In the genomic region with DNA sequence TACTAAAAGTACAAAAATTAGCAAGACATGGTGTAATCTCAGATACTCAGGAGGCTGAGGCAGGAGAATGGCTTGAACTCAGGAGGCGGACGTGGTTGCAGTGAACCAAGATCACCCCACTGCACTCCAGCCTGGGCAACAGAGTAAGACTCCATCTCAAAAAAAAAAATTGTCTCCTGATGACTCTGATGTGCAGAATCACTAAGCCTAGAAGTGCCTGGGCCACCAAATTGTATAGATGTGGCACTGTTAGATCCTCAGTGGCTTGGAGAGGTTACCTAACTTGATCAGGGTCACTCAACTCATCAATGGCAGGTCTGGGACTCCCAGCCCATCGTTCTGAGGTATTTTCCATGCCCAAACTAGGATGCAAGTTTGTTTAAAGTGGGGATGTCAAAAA, we compare ENCODE assay signal across 27 cellular contexts. TPM values are rescaled to one million over a fixed set of nuclear protein-coding genes. Genes with fewer than 3 reads are reported as not detected.
A peak's percentile ranks its signal among the peaks of the same experiment; 100 is the strongest.
DNase-seq lines count a peak whose midpoint lies in the region; ATAC-seq, FAIRE-seq and TF ChIP-seq lines count a peak whose summit lies in the region.
"Had no signal": no experiment of that assay in that cellular context is flagged by ENCODE, and none has a peak within 500 bp of the region (broad histone marks: within the 10 kb centered on the region; RNA-seq: fewer than 3 reads in every experiment).

No MANE protein-coding gene starts in this region.

- no peak overlapping the region for H2BK120ac ChIP-seq in H1 (replicated peaks; ENCODE audit: low read depth, low read length)

- H4K5ac ChIP-seq in H1 (ENCODE audit: insufficient read length, low read depth, low read length) = no peak overlapping the region

- H3K4me2 ChIP-seq in mammary epithelial cell (ENCODE audit: insufficient read depth, low read depth, low read length) (no peak overlapping the region), H1 (ENCODE audit: insufficient read depth in 1 of 2, low read depth in 2 of 2, low read length in 2 of 2) (no peak overlapping the region)
- H3K4me2 ChIP-seq: A549; BLaER1 treated with 17β-estradiol and CSF1 and Interleukin-3, amounts not matched to agents 10 nM and 100 nM had no signal

- H3K79me2 ChIP-seq in mammary epithelial cell (ENCODE audit: insufficient read depth, low read length) = no peaks in the 10 kb centered on the region
- no peaks in the 10 kb centered on the region for H3K79me2 ChIP-seq in H1 (ENCODE audit: control insufficient read depth in 1 of 2, insufficient read depth in 2 of 2, low read length in 2 of 2)

- intact Hi-C loops in mammary epithelial cell (cut with micrococcal nuclease) = no loop called here
- intact Hi-C loops in breast epithelium (cut with DNase I; ENCODE audit: low total_unique reads) = no loop called here
- intact Hi-C loops in upper lobe of right lung (cut with DNase I) = no loop called here

- FAIRE-seq in H1 (lab: Jason Lieb, UNC) = no peak
- FAIRE-seq: A549, GM12878, GM19239 had no signal

- CTCF ChIA-PET in mammary epithelial cell (lab: Charles Lee; ENCODE audit: low non-redundant PET) (interaction anchor here (0.5 kb wide), 1 partner anchor 31 kb away, joined by 4 read pairs; no protein-coding TSS in a partner anchor), H1 (lab: Charles Lee; ENCODE audit: partially characterized antibody) (interaction anchor here (0.9 to 30.1 kb wide), 2 partner anchors 21 to 87 kb away, joined by 5 to 653 read pairs; a partner anchor contains a TSS)

- no peaks in the 10 kb centered on the region for H3K36me3 ChIP-seq in mammary epithelial cell (ENCODE audit: insufficient read depth, low read length)
- no peaks in the 10 kb centered on the region for H3K36me3 ChIP-seq in breast epithelium
- H3K36me3 ChIP-seq in H1 (ENCODE audit: control insufficient read depth in 2 of 4, insufficient read depth in 4 of 4, low read length in 3 of 4) = no peaks in the 10 kb centered on the region; a peak in 2 of 8 replicates
- no peaks in the 10 kb centered on the region for H3K36me3 ChIP-seq in upper lobe of right lung
- H3K36me3 ChIP-seq: BLaER1 treated with 17β-estradiol and CSF1 and Interleukin-3, amounts not matched to agents 10 nM and 100 nM had no signal

- H3K4me3 ChIP-seq in mammary epithelial cell (replicated peaks in 1 of 3; ENCODE audit: insufficient read depth in 1 of 3, low read depth in 2 of 3, low read length in 3 of 3) = no peak overlapping the region
- H3K4me3 ChIP-seq in breast epithelium = no peak overlapping the region
- H3K4me3 ChIP-seq in H1 (ENCODE audit: extremely low read depth in 1 of 4, insufficient read depth in 2 of 4, low read depth in 3 of 4, low read length in 4 of 4) = no peak overlapping the region
- no peak overlapping the region for H3K4me3 ChIP-seq in upper lobe of right lung
- H3K4me3 ChIP-seq: A549; BLaER1 treated with 17β-estradiol and CSF1 and Interleukin-3, amounts not matched to agents 10 nM and 100 nM; GM12878 had no signal

- no peak for TF ChIP-seq EP300 in H1 (IDR thresholded peaks at IDR 0.05; ENCODE audit: borderline replicate concordance in 1 of 2, low read depth in 2 of 2, low read length in 2 of 2)

- no peak overlapping the region for H2BK12ac ChIP-seq in H1 (ENCODE audit: low read depth, low read length)

- TF ChIP-seq CTCF in mammary epithelial cell (conservative IDR thresholded peaks at IDR 0.05 in 1 of 2, IDR thresholded peaks at IDR 0.05 in 1 of 2; ENCODE audit: extremely low read depth in 1 of 2, insufficient read depth in 1 of 2, low read depth in 1 of 2, low read length in 2 of 2) (no peak), breast epithelium (IDR thresholded peaks at IDR 0.05) (no peak), H1 (IDR thresholded peaks at IDR 0.05; ENCODE audit: control extremely low read depth in 1 of 3, insufficient read depth in 1 of 3, low read depth in 1 of 3, low read length in 3 of 3) (no peak), upper lobe of right lung (IDR thresholded peaks at IDR 0.05) (no peak)

- H3K27me3 Mint-ChIP-seq in T-helper 17 cell = no peaks in the 10 kb centered on the region
- H3K27me3 Mint-ChIP-seq: CD4-positive, alpha-beta T cell had no signal

- H3K14ac ChIP-seq in H1 (ENCODE audit: insufficient read length) = no peak overlapping the region

- H3K27ac ChIP-seq in mammary epithelial cell (ENCODE audit: insufficient read depth, low read depth, low read length) = no peak overlapping the region
- H3K27ac ChIP-seq in breast epithelium = no peak overlapping the region
- H3K27ac ChIP-seq in H1 (ENCODE audit: low read depth, low read length) = no peak overlapping the region
- H3K27ac ChIP-seq in upper lobe of right lung = no peak overlapping the region
- H3K27ac ChIP-seq: 22Rv1; A549; BLaER1 treated with 17β-estradiol and CSF1 and Interleukin-3, amounts not matched to agents 10 nM and 100 nM; C4-2B had no signal

- H3K9ac ChIP-seq in mammary epithelial cell (ENCODE audit: insufficient read depth, low read length) (no peak overlapping the region), H1 (replicated peaks in 1 of 4; ENCODE audit: extremely low read depth in 1 of 4, low read depth in 3 of 4, low read length in 3 of 4) (no peak overlapping the region; a peak in 1 of 7 replicates)
- H3K9ac ChIP-seq: BLaER1 treated with 17β-estradiol and CSF1 and Interleukin-3, amounts not matched to agents 10 nM and 100 nM had no signal

- no peak overlapping the region for H4K8ac ChIP-seq in H1 (ENCODE audit: extremely low read depth, insufficient read depth, low read length)

- no peak overlapping the region for H3K4ac ChIP-seq in H1 (replicated peaks; ENCODE audit: insufficient read length, low read depth, low read length)

- H3K4me1 Mint-ChIP-seq in T-helper 17 cell = peaks cover 5% of the 10 kb centered on the region

- POLR2A ChIA-PET in H1 (lab: Charles Lee; ENCODE audit: partially characterized antibody) = interaction anchor here (0.6 to 2.0 kb wide), 3 partner anchors 10 to 28 kb away, joined by 3 to 5 read pairs (median 3); a partner anchor contains a TSS

- no peak overlapping the region for H3K18ac ChIP-seq in H1 (ENCODE audit: extremely low read depth, low read length)

- H3K4me1 ChIP-seq in mammary epithelial cell (ENCODE audit: insufficient read depth, low read length) (peaks cover 19% of the 10 kb centered on the region), breast epithelium (no peaks in the 10 kb centered on the region), H1 (replicated peaks in 1 of 4; ENCODE audit: control insufficient read depth in 3 of 4, insufficient read depth in 4 of 4, low read length in 3 of 4) (peaks cover 4 to 12% (median 6%) of the 10 kb centered on the region in 4 experiments), upper lobe of right lung (peaks cover 4% of the 10 kb centered on the region)
- H3K4me1 ChIP-seq: A549 had no signal

- WGBS in mammary epithelial cell (ENCODE audit: low coverage, missing lambda C conversion rate) = 67% methylated on average over 3 of the region's 3 CpGs
- 61% methylated on average over 3 of the region's 3 CpGs; no CpG with 5 or more reads in 1 of the 2 experiments for WGBS in H1 (ENCODE audit: extremely low coverage in 1 of 2, insufficient coverage in 1 of 2, insufficient read length in 1 of 2, insufficient replicate concordance in 2 of 2, low coverage in 1 of 2, low lambda C conversion rate in 2 of 2, missing lambda C conversion rate in 1 of 2), 2 experiments

- no peak overlapping the region for H2AK5ac ChIP-seq in H1 (ENCODE audit: low read depth, low read length)

- dilution Hi-C loops in mammary epithelial cell (cut with HindIII; ENCODE audit: low sequenced_read_pairs) = no loop called here

- H4K91ac ChIP-seq in H1 (replicated peaks; ENCODE audit: insufficient read length, low read length) = no peak overlapping the region

- no peak overlapping the region for H2BK20ac ChIP-seq in H1 (ENCODE audit: low read length)

- no peaks in the 10 kb centered on the region for H3K79me1 ChIP-seq in H1 (ENCODE audit: low read depth, low read length)

- TF ChIP-seq RAD21 in H1 (IDR thresholded peaks at IDR 0.05 in 1 of 2, conservative IDR thresholded peaks at IDR 0.05 in 1 of 2; ENCODE audit: low read depth in 2 of 2, low read length in 2 of 2) = no peak

- no peak for TF ChIP-seq POLR2A in breast epithelium (IDR thresholded peaks at IDR 0.05)
- peak in 1 of 2 experiments; percentile 53; a peak in 1 of 3 replicates for TF ChIP-seq POLR2A in H1 (IDR thresholded peaks at IDR 0.05; ENCODE audit: control extremely low read depth in 1 of 2, low read depth in 2 of 2, low read length in 2 of 2)

- in situ Hi-C loops in mammary epithelial cell (cut with MboI; ENCODE audit: low sequenced_read_pairs in 2 of 2) = loop anchor here in 1 of 2 donors (5.0 to 10.0 kb wide), 3 partner anchors 62 to 265 kb away; a partner anchor contains a TSS

- no peak overlapping the region for H3K23ac ChIP-seq in H1 (ENCODE audit: insufficient read length)

- TSS peak; percentile 98 for BruUV-seq in mammary epithelial cell (replicated peaks; lab: Mats Ljungman, UMichigan)

- H2AFZ ChIP-seq in mammary epithelial cell (ENCODE audit: low read depth, low read length) (no peak overlapping the region), H1 (ENCODE audit: low read length) (no peak overlapping the region)

- no peak for ATAC-seq in T-helper 17 cell
- ATAC-seq in upper lobe of right lung = no peak
- ATAC-seq: A549; CD8-positive, alpha-beta T cell; GM12878 had no signal

- DNase-seq in mammary epithelial cell (no peak), breast epithelium (ENCODE audit: low spot score in 2 of 2) (no peak), T-helper 17 cell (no peak), H1 (ENCODE audit: low read depth in 1 of 2, low spot score in 2 of 2) (no peak), upper lobe of right lung (peak; percentile 10), OCI-M2 (lab: John Stamatoyannopoulos, UW; ENCODE audit: unreplicated experiment) (no peak), SIG-M5 treated with dmso at 0.1 percent for 504 hours (lab: John Stamatoyannopoulos, UW; ENCODE audit: unreplicated experiment) (no peak), T-helper 1 cell (no peak)
- DNase-seq: AML-193; CD4-positive, alpha-beta T cell; CD8-positive, alpha-beta T cell; COR-L47; DMS 273 treated with DMSO at 0.1 percent for 48 hours; DMS153; DMS53; DMS79; DND-41; EL; GDM1 had no signal

- H2BK5ac ChIP-seq in H1 (ENCODE audit: low read depth, low read length) = no peak overlapping the region

- H2BK15ac ChIP-seq in H1 (ENCODE audit: low read length) = no peak overlapping the region

- no peak overlapping the region for H3K56ac ChIP-seq in H1 (replicated peaks; ENCODE audit: insufficient read length, low read depth, low read length)

- peaks cover 2% of the 10 kb centered on the region; the same call in 1 of the 2 replicates for H3K23me2 ChIP-seq in H1 (ENCODE audit: low read depth, low read length)

- H3K4me3 Mint-ChIP-seq in T-helper 17 cell = no peak overlapping the region
- H3K4me3 Mint-ChIP-seq: B cell; CD4-positive, alpha-beta T cell; CD8-positive, alpha-beta T cell had no signal

- peak overlapping the region; percentile 34 for H3K27ac Mint-ChIP-seq in T-helper 17 cell
- H3K27ac Mint-ChIP-seq: B cell; CD4-positive, alpha-beta T cell; CD8-positive, alpha-beta T cell had no signal

- H4K20me1 ChIP-seq in mammary epithelial cell (ENCODE audit: insufficient read depth, low read length) (no peaks in the 10 kb centered on the region), H1 (replicated peaks in 1 of 2; ENCODE audit: control insufficient read depth in 1 of 2, insufficient read depth in 2 of 2, low read length in 2 of 2) (no peaks in the 10 kb centered on the region)
- H4K20me1 ChIP-seq: BLaER1 treated with 17β-estradiol and CSF1 and Interleukin-3, amounts not matched to agents 10 nM and 100 nM had no signal

- H3K36me3 Mint-ChIP-seq in T-helper 17 cell (ENCODE audit: low read depth) = peaks cover 2% of the 10 kb centered on the region

- no peaks in the 10 kb centered on the region for H3K9me3 ChIP-seq in mammary epithelial cell (replicated peaks; ENCODE audit: insufficient read depth, low read length)
- H3K9me3 ChIP-seq in breast epithelium = no peaks in the 10 kb centered on the region
- no peaks in the 10 kb centered on the region for H3K9me3 ChIP-seq in T-helper 17 cell (ENCODE audit: control insufficient read depth, low read length, poor library complexity, severe bottlenecking)
- no peaks in the 10 kb centered on the region for H3K9me3 ChIP-seq in H1 (ENCODE audit: insufficient read depth in 2 of 2, low read depth in 1 of 2, low read length in 1 of 2)
- H3K9me3 ChIP-seq in upper lobe of right lung = no peaks in the 10 kb centered on the region
- H3K9me3 ChIP-seq: A549; BLaER1 treated with 17β-estradiol and CSF1 and Interleukin-3, amounts not matched to agents 10 nM and 100 nM had no signal

- no peaks in the 10 kb centered on the region for H3K27me3 ChIP-seq in mammary epithelial cell (ENCODE audit: insufficient read depth, low read length)
- H3K27me3 ChIP-seq in breast epithelium = no peaks in the 10 kb centered on the region
- peaks cover 0 to 14% (median 9%) of the 10 kb centered on the region in 4 experiments; a peak in 4 of 7 replicates for H3K27me3 ChIP-seq in H1 (replicated peaks in 1 of 4; ENCODE audit: control insufficient read depth in 3 of 4, extremely low read depth in 1 of 4, insufficient read depth in 3 of 4, low read length in 3 of 4)
- no peaks in the 10 kb centered on the region for H3K27me3 ChIP-seq in upper lobe of right lung
- H3K27me3 ChIP-seq: BLaER1 treated with 17β-estradiol and CSF1 and Interleukin-3, amounts not matched to agents 10 nM and 100 nM had no signal

RNA-seq across cellular contexts. Expression of a gene that starts 10.6 kb away (rescaled TPM):
- total RNA-seq in mammary epithelial cell = 1 to 10 TPM in 1 of 2 donors, not detected in 1; 4.0 TPM
- polyA plus RNA-seq in mammary epithelial cell = 1.4 TPM
- 11.4 TPM for polyA minus RNA-seq in mammary epithelial cell
- 10 to 100 TPM in 2 of 3 donors, under 1 TPM in 1; 0.80 to 49.6 (median 17.0) TPM for total RNA-seq in breast epithelium
- total RNA-seq in T-helper 17 cell = 10 to 100 TPM; 26.5 to 33.8 TPM
- 13.5 and 14.8 TPM in 2 replicates for total RNA-seq in H1 (2021; fragmentation: NEBNext Ultra II Directional; extraction: Animal tissue kit (Norgen Biotek cat#: 25700))
- 24.5 and 34.8 TPM in 2 replicates for polyA plus RNA-seq in H1 (2011; rRNA removed)
- polyA plus RNA-seq in H1 (2011; cell fraction: cytosol; rRNA removed) = 25.8 TPM
- polyA plus RNA-seq in H1 (2011; cell fraction: nucleus; rRNA removed) = 42.1 TPM
- 14.7 to 20.3 TPM (median 17.4 TPM) in 4 replicates for polyA plus RNA-seq in H1 (2012, experiment 1 of 2)
- polyA plus RNA-seq in H1 (2012, experiment 2 of 2) = 14.5 TPM
- 12.7 TPM for polyA plus RNA-seq in H1 (2013, experiment 1 of 2)
- 10.6 TPM for polyA plus RNA-seq in H1 (2013, experiment 2 of 2)
- 9.2 and 9.8 TPM in 2 replicates for polyA minus RNA-seq in H1 (2011; rRNA and poly(A)+ RNA removed)
- 12.6 TPM for polyA minus RNA-seq in H1 (2011; cell fraction: cytosol; rRNA and poly(A)+ RNA removed)
- 14.0 TPM for polyA minus RNA-seq in H1 (2011; cell fraction: nucleus; rRNA and poly(A)+ RNA removed)
- total RNA-seq in upper lobe of right lung = 30.5 TPM
- total RNA-seq: Daoy had no signal

RNA-seq across cellular contexts. Expression of a gene that starts 59.1 kb away (rescaled TPM):
- total RNA-seq in mammary epithelial cell (10 to 100 TPM; 28.2 to 33.4 TPM), breast epithelium (10 to 100 TPM; 26.5 to 41.9 (median 28.8) TPM), T-helper 17 cell (10 to 100 TPM; 21.1 to 22.2 TPM), upper lobe of right lung (30.7 TPM)
- polyA plus RNA-seq in mammary epithelial cell (16.1 TPM), H1 (2011; rRNA removed) (17.1 and 24.0 TPM in 2 replicates)
- 70.6 TPM for polyA minus RNA-seq in mammary epithelial cell
- total RNA-seq in H1 (2021; fragmentation: NEBNext Ultra II Directional; extraction: Animal tissue kit (Norgen Biotek cat#: 25700)) = 21.6 and 22.8 TPM in 2 replicates
- 11.8 TPM for polyA plus RNA-seq in H1 (2011; cell fraction: cytosol; rRNA removed)
- polyA plus RNA-seq in H1 (2011; cell fraction: nucleus; rRNA removed) = 41.5 TPM
- 11.4 to 15.5 TPM (median 14.4 TPM) in 4 replicates for polyA plus RNA-seq in H1 (2012, experiment 1 of 2)
- 7.8 TPM for polyA plus RNA-seq in H1 (2012, experiment 2 of 2)
- polyA plus RNA-seq in H1 (2013, experiment 1 of 2) = 11.9 TPM
- polyA plus RNA-seq in H1 (2013, experiment 2 of 2) = 10.7 TPM
- 25.2 and 28.5 TPM in 2 replicates for polyA minus RNA-seq in H1 (2011; rRNA and poly(A)+ RNA removed)
- polyA minus RNA-seq in H1 (2011; cell fraction: cytosol; rRNA and poly(A)+ RNA removed) = 15.5 TPM
- 23.6 TPM for polyA minus RNA-seq in H1 (2011; cell fraction: nucleus; rRNA and poly(A)+ RNA removed)
